21 cellular contexts compared by ENCODE assay signal in genomic region chr1:92254714-92255113, GRCh38. TPM values are rescaled to one million over a fixed set of nuclear protein-coding genes. Genes with fewer than 3 reads are reported as not detected.
"Had no signal": no experiment of that assay in that cellular context is flagged by ENCODE, and none has a peak within 500 bp of the region (broad histone marks: within the 10 kb centered on the region; RNA-seq: fewer than 3 reads in every experiment).

No MANE protein-coding gene starts in this region.

RNA-seq across cellular contexts. Expression of gene C1orf146, which starts 37.0 kb away (rescaled TPM):
- total RNA-seq: activated naive CD4-positive, alpha-beta T cell treated with anti-CD3 and anti-CD28 coated beads for 36 hours; activated naive CD4-positive, alpha-beta T cell treated with anti-CD3 and anti-CD28 coated beads, Interleukin-2, amount 50 U/mL, for 72 hours; activated naive CD8-positive, alpha-beta T cell treated with anti-CD3 and anti-CD28 coated beads for 36 hours; activated naive CD8-positive, alpha-beta T cell treated with anti-CD3 and anti-CD28 coated beads, Interleukin-2, amount 10 ng/mL, durations not matched to agents 7 days and 5 days; activated T-cell treated with anti-CD3 and anti-CD28 coated beads, Interleukin-2, amount 50 U/mL, for 4 hours; activated T-cell treated with anti-CD3 and anti-CD28 coated beads, Interleukin-2, amount 50 U/mL, for 72 hours; activated T-helper 1 cell treated with anti-CD3 and anti-CD28 coated beads, Interleukin-12 subunit alpha, Interleukin-12 subunit beta, Interleukin-2, Interleukin-4 antibody, amounts not matched to agents 30 ng/mL and 10 ng/mL and 1 ng/mL, durations not matched to agents 14 hours and 24 hours and 36 hours; activated T-helper 17 cell treated with anti-CD3 and anti-CD28 coated beads, Interleukin-2, amount 50 U/mL, for 72 hours; activated T-helper 2 cell treated with anti-CD3 and anti-CD28 coated beads, Interferon-gamma antibody, Interleukin-2, Interleukin-4, amounts not matched to agents 10 μg/mL and 5 μg/mL and 100 μg/mL, durations not matched to agents 14 hours and 24 hours and 36 hours; adrenal gland; aorta; ascending aorta; astrocyte; body of pancreas; breast epithelium; bronchial epithelial cell; cardiac muscle cell; cardiac septum; cerebellum; chondrocyte had no signal
- polyA plus RNA-seq: adipose tissue, adrenal gland, aorta, cardiac muscle cell had no signal
